Comparison of ENCODE assay signal across 1 cellular context in genomic region chr6:31592396-31592771, GRCh38.
TF ChIP-seq lines count a peak whose summit lies in the region.

No MANE protein-coding gene starts in this region.

TF ChIP-seq in GM23338, 12 proteins besides CTCF, POLR2A, EP300 and RAD21:
- TF ChIP-seq ETS1 (IDR thresholded peaks at IDR 0.05): no peak
